19 cellular contexts compared by ENCODE assay signal in the genomic region with DNA sequence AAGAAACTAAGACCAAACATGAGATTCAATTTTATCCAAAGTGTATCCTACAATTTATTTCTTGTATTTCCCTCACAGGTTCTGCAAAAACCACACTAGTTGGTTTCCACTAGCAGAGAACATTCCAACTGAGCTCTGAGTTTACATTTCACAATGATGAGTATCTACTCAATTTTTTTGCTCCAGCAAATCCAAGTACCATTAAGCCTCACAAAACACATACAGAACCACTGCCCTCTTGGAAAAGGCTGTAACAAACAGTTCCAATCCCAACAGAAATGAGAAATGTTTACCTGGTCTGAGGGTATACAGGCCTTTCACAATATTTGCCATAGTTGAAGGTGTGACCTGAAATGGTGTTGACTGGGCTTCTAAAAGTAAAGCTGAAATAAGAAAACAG. TPM values are rescaled to one million over a fixed set of nuclear protein-coding genes. Genes with fewer than 3 reads are reported as not detected.
DNase-seq lines count a peak whose midpoint lies in the region; ATAC-seq and TF ChIP-seq lines count a peak whose summit lies in the region.
"Had no signal": no experiment of that assay in that cellular context is flagged by ENCODE, and none has a peak within 500 bp of the region (broad histone marks: within the 10 kb centered on the region; RNA-seq: fewer than 3 reads in every experiment).

No MANE protein-coding gene starts in this region.

- TF ChIP-seq CTCF in BJ (IDR thresholded peaks at IDR 0.05; ENCODE audit: insufficient read depth, low read depth, low read length): no peak
- no peak for TF ChIP-seq CTCF in fibroblast of mammary gland (conservative IDR thresholded peaks at IDR 0.05; ENCODE audit: control insufficient read depth, insufficient read depth, low read depth, low read length)

- CTCF ChIA-PET in BJ (lab: Yijun Ruan, JAX): interaction anchor here (0.9 to 2.1 kb wide), 7 partner anchors 10 to 126 kb away, joined by 3 to 5 read pairs (median 5); no protein-coding TSS in a partner anchor

- H3K4me3 ChIP-seq in BJ (ENCODE audit: low read depth, low read length) (no peak overlapping the region), SJSA1 (no peak overlapping the region), fibroblast of mammary gland (ENCODE audit: control insufficient read depth, low read depth, low read length) (no peak overlapping the region), SJCRH30 (no peak overlapping the region)
- H3K4me3 ChIP-seq: BLaER1, gastrocnemius medialis had no signal

- peaks cover 4 to 21% (median 20%) of the 10 kb centered on the region in 3 donors for H3K36me3 Mint-ChIP-seq in naive thymus-derived CD8-positive, alpha-beta T cell

- ATAC-seq in naive thymus-derived CD8-positive, alpha-beta T cell: no peak
- no peak for ATAC-seq in GM21515 (IDR thresholded peaks at IDR 0.05; ENCODE audit: unreplicated experiment)
- ATAC-seq: gastrocnemius medialis had no signal

- POLR2A ChIA-PET in BJ (lab: Charles Lee): no interaction called here
- POLR2A ChIA-PET in naive thymus-derived CD8-positive, alpha-beta T cell (lab: Charles Lee): no interaction called here

- no peaks in the 10 kb centered on the region for H3K9me3 Mint-ChIP-seq in naive thymus-derived CD8-positive, alpha-beta T cell
- H3K9me3 Mint-ChIP-seq: activated naive CD4-positive, alpha-beta T cell treated with anti-CD3 and anti-CD28 coated beads for 36 hours; neural crest cell had no signal

- peak overlapping the region in 3 of 10 donors; percentile 36 to 60 (median 57) for H3K4me3 Mint-ChIP-seq in naive thymus-derived CD8-positive, alpha-beta T cell
- H3K4me3 Mint-ChIP-seq: activated naive CD4-positive, alpha-beta T cell treated with anti-CD3 and anti-CD28 coated beads for 36 hours; neural crest cell had no signal

- no peaks in the 10 kb centered on the region for H3K9me3 ChIP-seq in SJSA1 (replicated peaks)
- H3K9me3 ChIP-seq in SJCRH30 (replicated peaks): no peaks in the 10 kb centered on the region
- H3K9me3 ChIP-seq: BLaER1, gastrocnemius medialis had no signal

- H3K36me3 ChIP-seq in BJ (ENCODE audit: control insufficient read depth, insufficient read depth, low read length) (peaks cover 3% of the 10 kb centered on the region; the same call in 1 of the 2 replicates), SJSA1 (peaks cover under 1% of the 10 kb centered on the region; the same call in 1 of the 2 replicates), SJCRH30 (peaks cover 3% of the 10 kb centered on the region; the same call in 1 of the 2 replicates)

- H3K4me1 Mint-ChIP-seq in naive thymus-derived CD8-positive, alpha-beta T cell: peaks cover 15 to 65% (median 60%) of the 10 kb centered on the region in 4 donors
- H3K4me1 Mint-ChIP-seq: neural crest cell had no signal

- peaks cover 50% of the 10 kb centered on the region for H3K4me1 ChIP-seq in SJSA1 (replicated peaks)
- H3K4me1 ChIP-seq in SJCRH30: peaks cover 3% of the 10 kb centered on the region; the same call in 1 of the 2 replicates
- H3K4me1 ChIP-seq: gastrocnemius medialis had no signal

- no peaks in the 10 kb centered on the region for H3K27me3 Mint-ChIP-seq in naive thymus-derived CD8-positive, alpha-beta T cell

- peak overlapping the region; percentile 42 to 91 (median 76) for H3K27ac Mint-ChIP-seq in naive thymus-derived CD8-positive, alpha-beta T cell
- H3K27ac Mint-ChIP-seq: activated naive CD4-positive, alpha-beta T cell treated with anti-CD3 and anti-CD28 coated beads for 36 hours had no signal

- no peaks in the 10 kb centered on the region for H3K27me3 ChIP-seq in BJ (ENCODE audit: control insufficient read depth, insufficient read depth, low read length)
- no peaks in the 10 kb centered on the region for H3K27me3 ChIP-seq in SJSA1 (replicated peaks)
- no peaks in the 10 kb centered on the region for H3K27me3 ChIP-seq in SJCRH30
- H3K27me3 ChIP-seq: BLaER1, gastrocnemius medialis had no signal

- DNase-seq in BJ (ENCODE audit: low read depth): peak; percentile 25
- peak in 1 of 2 experiments; percentile 58 for DNase-seq in SJSA1 (ENCODE audit: low read depth in 1 of 2, low spot score in 2 of 2)
- DNase-seq in fibroblast of mammary gland (ENCODE audit: low read depth): peak; percentile 39
- DNase-seq in naive thymus-derived CD8-positive, alpha-beta T cell: no peak
- DNase-seq in stimulated activated CD4-positive, alpha-beta T cell treated with anti-CD3 and anti-CD28 coated beads, Interleukin-2, amount 100 ng/mL, for 24 hours: no peak
- no peak for DNase-seq in SJCRH30
- DNase-seq in activated CD4-positive, alpha-beta T cell treated with anti-CD3 and anti-CD28 coated beads, Interleukin-2, amount 50 U/mL, for 48 hours: no peak
- DNase-seq: activated CD4-positive, alpha-beta T cell treated with anti-CD3 and anti-CD28 coated beads for 4 hours; activated naive CD4-positive, alpha-beta T cell treated with anti-CD3 and anti-CD28 coated beads for 36 hours; activated T-cell treated with anti-CD3 and anti-CD28 coated beads for 4 hours; DMS153; effector CD4-positive, alpha-beta T cell; gastrocnemius medialis; MV-4-11; NCI-H526 treated with DMSO at 0.1 percent for 48 hours; stimulated activated CD4-positive, alpha-beta T cell treated with anti-CD3 and anti-CD28 coated beads, Interleukin-1b, Interleukin-23, amount 100 ng/mL, for 48 hours had no signal

- H3K27ac ChIP-seq in SJSA1 (peak overlapping the region; percentile 21), SJCRH30 (no peak overlapping the region)
- H3K27ac ChIP-seq: BLaER1, gastrocnemius medialis had no signal

RNA-seq across cellular contexts. Expression of a gene that starts 59.9 kb away (rescaled TPM):
- 7.3 and 13.2 TPM in 2 replicates for polyA plus RNA-seq in BJ (2011; rRNA removed)
- 11.6 and 14.9 TPM in 2 replicates for polyA minus RNA-seq in BJ (2011; rRNA and poly(A)+ RNA removed)
- 19.9 and 26.6 TPM in 2 replicates for total RNA-seq in SJSA1 (2014; rRNA removed; shearing (Covaris generic))
- total RNA-seq in naive thymus-derived CD8-positive, alpha-beta T cell: 10 to 100 TPM; 37.8 to 42.1 TPM
- 10 to 100 TPM; 23.1 to 29.2 (median 25.4) TPM for polyA plus RNA-seq in naive thymus-derived CD8-positive, alpha-beta T cell
- 50.4 and 52.7 TPM in 2 replicates for total RNA-seq in SJCRH30 (2014; rRNA removed; shearing (Covaris generic))

Comparison
In these comparisons a context has a peak if more than half of its experiments do, and no peak if none do; other contexts are left out.
1. DNase-seq: peak in BJ (single experiment) and fibroblast of mammary gland (single experiment); none in naive thymus-derived CD8-positive, alpha-beta T cell (0 of 10), stimulated activated CD4-positive, alpha-beta T cell treated with anti-CD3 and anti-CD28 coated beads, Interleukin-2, amount 100 ng/mL, for 24 hours (0 of 2), SJCRH30 (0 of 2) and activated CD4-positive, alpha-beta T cell treated with anti-CD3 and anti-CD28 coated beads, Interleukin-2, amount 50 U/mL, for 48 hours (0 of 2).